ENCODE assay signal across 21 cellular contexts in the genomic region with DNA sequence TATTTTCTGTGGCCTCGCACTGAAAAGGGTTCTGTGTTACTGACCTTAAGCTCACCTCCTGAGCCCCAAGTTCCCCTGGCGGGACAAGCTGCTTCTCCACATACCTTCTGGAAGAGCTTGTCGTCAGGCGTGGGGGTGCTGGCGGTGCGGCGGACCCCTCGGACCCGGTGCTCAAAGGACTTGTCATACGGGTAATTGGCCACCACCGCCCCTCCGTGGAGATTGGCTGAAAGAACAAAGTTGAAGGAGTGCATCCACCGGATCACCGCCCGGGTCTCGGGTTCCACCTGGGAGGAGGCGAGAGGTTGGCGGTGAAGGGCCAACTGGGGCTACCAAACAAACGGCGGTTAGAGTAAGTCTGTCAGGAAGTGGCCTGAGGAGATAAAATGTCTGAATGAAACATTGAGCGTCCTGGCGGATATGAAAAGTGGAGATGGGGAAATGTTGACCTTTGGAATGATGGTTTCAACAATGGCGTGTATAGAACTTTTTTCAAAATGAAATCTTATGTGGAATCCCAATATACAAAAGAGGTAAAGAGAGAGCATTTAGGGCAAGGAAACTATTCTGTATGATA. TPM values are rescaled to one million over a fixed set of nuclear protein-coding genes. Genes with fewer than 3 reads are reported as not detected.
A peak's percentile ranks its signal among the peaks of the same experiment; 100 is the strongest.
DNase-seq lines count a peak whose midpoint lies in the region; ATAC-seq, FAIRE-seq and TF ChIP-seq lines count a peak whose summit lies in the region.
"Had no signal": no experiment of that assay in that cellular context is flagged by ENCODE, and none has a peak within 500 bp of the region (broad histone marks: within the 10 kb centered on the region; RNA-seq: fewer than 3 reads in every experiment).

No MANE protein-coding gene starts in this region.

- BruUV-seq in IMR-90 (replicated peaks; lab: Mats Ljungman, UMichigan) = no TSS peak

- no peak overlapping the region for H3K18ac ChIP-seq in IMR-90 (ENCODE audit: low read depth, low read length)
- H3K18ac ChIP-seq in H1 (ENCODE audit: extremely low read depth, low read length) = no peak overlapping the region

- no peak overlapping the region for H2BK12ac ChIP-seq in H1 (ENCODE audit: low read depth, low read length)

- H3K4me1 ChIP-seq in IMR-90 (ENCODE audit: control insufficient read depth, insufficient read depth, low read length) (no peaks in the 10 kb centered on the region), H1 (replicated peaks in 1 of 4; ENCODE audit: control insufficient read depth in 3 of 4, insufficient read depth in 4 of 4, low read length in 3 of 4) (no peaks in the 10 kb centered on the region)
- H3K4me1 ChIP-seq: BLaER1 had no signal

- ATAC-seq in IMR-90 (ENCODE audit: low read depth) (no peak), GM19324 (IDR thresholded peaks at IDR 0.05; ENCODE audit: low FRiP score, unreplicated experiment) (no peak), GM18505 (IDR thresholded peaks at IDR 0.05; ENCODE audit: unreplicated experiment) (no peak)
- ATAC-seq: CD8-positive, alpha-beta T cell had no signal

- TF ChIP-seq EP300 in H1 (IDR thresholded peaks at IDR 0.05; ENCODE audit: borderline replicate concordance in 1 of 2, low read depth in 2 of 2, low read length in 2 of 2) = no peak

- CTCF ChIA-PET in IMR-90 (lab: Yijun Ruan, JAX) = interaction anchor here (0.6 kb wide), 1 partner anchor 26 kb away, joined by 3 read pairs; no protein-coding TSS in a partner anchor
- CTCF ChIA-PET in H1 (lab: Charles Lee; ENCODE audit: partially characterized antibody) = interaction anchor here (0.9 kb wide), 2 partner anchors 17 to 19 kb away, joined by 3 to 4 read pairs; no protein-coding TSS in a partner anchor
- CTCF ChIA-PET in activated naive CD4-positive, alpha-beta T cell treated with anti-CD3 and anti-CD28 coated beads for 36 hours (lab: Charles Lee) = interaction anchor here (0.6 kb wide), 2 partner anchors 220 to 277 kb away, joined by 4 to 5 read pairs; no protein-coding TSS in a partner anchor

- H3K9ac ChIP-seq in IMR-90 (ENCODE audit: low read depth, low read length) (no peak overlapping the region), H1 (replicated peaks in 1 of 4; ENCODE audit: extremely low read depth in 1 of 4, low read depth in 3 of 4, low read length in 3 of 4) (no peak overlapping the region)
- H3K9ac ChIP-seq: BLaER1 had no signal

- H3K56ac ChIP-seq in IMR-90 (ENCODE audit: extremely low read depth, insufficient read depth, low read length) (no peak overlapping the region), H1 (replicated peaks; ENCODE audit: insufficient read length, low read depth, low read length) (no peak overlapping the region)

- POLR2A ChIA-PET in IMR-90 (lab: Charles Lee; ENCODE audit: unreplicated experiment) (no interaction called here), H1 (lab: Charles Lee; ENCODE audit: partially characterized antibody) (no interaction called here)

- H2BK20ac ChIP-seq in IMR-90 (ENCODE audit: low read depth, low read length) = no peak overlapping the region
- no peak overlapping the region for H2BK20ac ChIP-seq in H1 (ENCODE audit: low read length)

- in situ Hi-C loops in IMR-90 (cut with MboI; ENCODE audit: low sequenced_read_pairs) = no loop called here

- H4K8ac ChIP-seq in IMR-90 (ENCODE audit: low read depth in 2 of 2, low read length in 2 of 2) (no peak overlapping the region), H1 (ENCODE audit: extremely low read depth, insufficient read depth, low read length) (no peak overlapping the region)

- no peak for FAIRE-seq in H1 (lab: Jason Lieb, UNC)
- FAIRE-seq: D721Med, GM12892, RCC 7860 had no signal

- no peaks in the 10 kb centered on the region for H3K4me1 Mint-ChIP-seq in activated naive CD4-positive, alpha-beta T cell treated with anti-CD3 and anti-CD28 coated beads for 36 hours (ENCODE audit: low read depth)

- H3K23ac ChIP-seq in IMR-90 (ENCODE audit: low read depth, low read length) = no peak overlapping the region
- H3K23ac ChIP-seq in H1 (ENCODE audit: insufficient read length) = no peak overlapping the region

- no peak overlapping the region for H2AK5ac ChIP-seq in IMR-90 (ENCODE audit: low read depth, low read length)
- no peak overlapping the region for H2AK5ac ChIP-seq in H1 (ENCODE audit: low read depth, low read length)

- DNase-seq in IMR-90 = no peak
- peak in 1 of 2 experiments; percentile 58 for DNase-seq in H1 (ENCODE audit: low read depth in 1 of 2, low spot score in 2 of 2)
- peak; percentile 46 for DNase-seq in iPS-NIHi11 (ENCODE audit: low spot score)
- DNase-seq in posterior vena cava (ENCODE audit: low spot score) = peak; percentile 72
- DNase-seq in activated naive CD4-positive, alpha-beta T cell treated with anti-CD3 and anti-CD28 coated beads for 36 hours = no peak
- DNase-seq: CD8-positive, alpha-beta T cell; KG1; MV-4-11; NCI-H1694 treated with DMSO at 0.1 percent for 48 hours; NCI-H510A; NCI-H748 treated with DMSO at 0.1 percent for 48 hours; NK-92 treated with Interleukin-12 subunit alpha and Interleukin-12 subunit beta, amount 100 ng/mL, for 24 hours; SIG-M5 had no signal

- intact Hi-C loops in IMR-90 (cut with micrococcal nuclease) = no loop called here
- intact Hi-C loops in posterior vena cava (cut with DNase I) = no loop called here
- intact Hi-C loops in activated naive CD4-positive, alpha-beta T cell treated with anti-CD3 and anti-CD28 coated beads for 36 hours (cut with micrococcal nuclease) = no loop called here

- H3K79me1 ChIP-seq in IMR-90 (ENCODE audit: low read depth in 1 of 2, low read length in 2 of 2) (no peaks in the 10 kb centered on the region), H1 (ENCODE audit: low read depth, low read length) (no peaks in the 10 kb centered on the region)

- H2BK15ac ChIP-seq in IMR-90 (ENCODE audit: low read depth, low read length) (no peak overlapping the region), H1 (ENCODE audit: low read length) (0 out of 2 replicates have a peak overlapping the region, but pooled peaks have one; percentile 37)

- H3K9me3 ChIP-seq in IMR-90 (ENCODE audit: control insufficient read depth, insufficient read depth, low read length) (no peaks in the 10 kb centered on the region), H1 (ENCODE audit: insufficient read depth in 2 of 2, low read depth in 1 of 2, low read length in 1 of 2) (no peaks in the 10 kb centered on the region)
- H3K9me3 ChIP-seq: BLaER1 had no signal

- no peak overlapping the region for H3K4me3 ChIP-seq in IMR-90 (ENCODE audit: insufficient read depth, low read depth, low read length)
- peak overlapping the region in 1 of 4 experiments; percentile 22; a peak in 1 of 8 replicates for H3K4me3 ChIP-seq in H1 (ENCODE audit: extremely low read depth in 1 of 4, insufficient read depth in 2 of 4, low read depth in 3 of 4, low read length in 4 of 4)
- H3K4me3 ChIP-seq: BLaER1 had no signal

- H3K14ac ChIP-seq in IMR-90 (replicated peaks; ENCODE audit: low read depth, low read length) (no peak overlapping the region), H1 (ENCODE audit: insufficient read length) (no peak overlapping the region)

- dilution Hi-C loops in IMR-90 (cut with HindIII; ENCODE audit: low sequenced_read_pairs, unreplicated experiment) = no loop called here

- peaks cover 24% of the 10 kb centered on the region for H3K27me3 Mint-ChIP-seq in activated naive CD4-positive, alpha-beta T cell treated with anti-CD3 and anti-CD28 coated beads for 36 hours (ENCODE audit: low read depth)

- H4K5ac ChIP-seq in IMR-90 (ENCODE audit: low read depth, low read length) (no peak overlapping the region), H1 (ENCODE audit: insufficient read length, low read depth, low read length) (no peak overlapping the region)

- no peak overlapping the region for H3K27ac ChIP-seq in IMR-90 (ENCODE audit: insufficient read depth, low read length)
- H3K27ac ChIP-seq in H1 (ENCODE audit: low read depth, low read length) = no peak overlapping the region
- H3K27ac ChIP-seq: BLaER1 had no signal

- no peaks in the 10 kb centered on the region for H4K20me1 ChIP-seq in IMR-90 (ENCODE audit: insufficient read depth, low read length)
- no peaks in the 10 kb centered on the region for H4K20me1 ChIP-seq in H1 (replicated peaks in 1 of 2; ENCODE audit: control insufficient read depth in 1 of 2, insufficient read depth in 2 of 2, low read length in 2 of 2)
- H4K20me1 ChIP-seq: BLaER1 had no signal

- H3K27me3 ChIP-seq in IMR-90 (ENCODE audit: control insufficient read depth, insufficient read depth, low read length) = peaks cover 8% of the 10 kb centered on the region
- peaks cover 0 to 1% (median 0%) of the 10 kb centered on the region in 4 experiments; a peak in 1 of 7 replicates for H3K27me3 ChIP-seq in H1 (replicated peaks in 1 of 4; ENCODE audit: control insufficient read depth in 3 of 4, extremely low read depth in 1 of 4, insufficient read depth in 3 of 4, low read length in 3 of 4)
- H3K27me3 ChIP-seq: BLaER1 had no signal

- no peak for TF ChIP-seq POLR2A in IMR-90 (IDR thresholded peaks at IDR 0.05; ENCODE audit: low read depth, low read length)
- TF ChIP-seq POLR2A in H1 (IDR thresholded peaks at IDR 0.05; ENCODE audit: control extremely low read depth in 1 of 2, low read depth in 2 of 2, low read length in 2 of 2) = no peak
- TF ChIP-seq POLR2A in GM18505 (IDR thresholded peaks at IDR 0.05; ENCODE audit: borderline replicate concordance, extremely low read depth, insufficient read depth, insufficient read length) = no peak

- no peak overlapping the region for H3K27ac Mint-ChIP-seq in activated naive CD4-positive, alpha-beta T cell treated with anti-CD3 and anti-CD28 coated beads for 36 hours
- H3K27ac Mint-ChIP-seq: CD8-positive, alpha-beta T cell had no signal

- no peaks in the 10 kb centered on the region for H3K9me3 Mint-ChIP-seq in activated naive CD4-positive, alpha-beta T cell treated with anti-CD3 and anti-CD28 coated beads for 36 hours
- H3K9me3 Mint-ChIP-seq: CD8-positive, alpha-beta T cell had no signal

- H3K36me3 Mint-ChIP-seq in activated naive CD4-positive, alpha-beta T cell treated with anti-CD3 and anti-CD28 coated beads for 36 hours (ENCODE audit: low read depth) = no peaks in the 10 kb centered on the region
- H3K36me3 Mint-ChIP-seq: CD8-positive, alpha-beta T cell had no signal

- no peaks in the 10 kb centered on the region for H3K9me1 ChIP-seq in IMR-90 (ENCODE audit: insufficient read depth, low read length)

- H3K4me2 ChIP-seq in IMR-90 (ENCODE audit: low read depth, low read length) = no peak overlapping the region
- H3K4me2 ChIP-seq in H1 (ENCODE audit: insufficient read depth in 1 of 2, low read depth in 2 of 2, low read length in 2 of 2) = no peak overlapping the region
- H3K4me2 ChIP-seq: BLaER1 had no signal

- H3K4ac ChIP-seq in IMR-90 (ENCODE audit: low read depth, low read length) = no peak overlapping the region
- no peak overlapping the region for H3K4ac ChIP-seq in H1 (replicated peaks; ENCODE audit: insufficient read length, low read depth, low read length)

- H2BK5ac ChIP-seq in IMR-90 (ENCODE audit: low read depth, low read length, poor library complexity, severe bottlenecking) (no peak overlapping the region), H1 (ENCODE audit: low read depth, low read length) (no peak overlapping the region)

- TF ChIP-seq RAD21 in IMR-90 (IDR thresholded peaks at IDR 0.05; ENCODE audit: low read length) = no peak
- TF ChIP-seq RAD21 in H1 (IDR thresholded peaks at IDR 0.05 in 1 of 2, conservative IDR thresholded peaks at IDR 0.05 in 1 of 2; ENCODE audit: low read depth in 2 of 2, low read length in 2 of 2) = peak; percentile 25 to 37; a peak in 3 of 4 replicates

- H2AFZ ChIP-seq in IMR-90 (replicated peaks; ENCODE audit: low read length, poor library complexity) = peak overlapping the region; percentile 19
- H2AFZ ChIP-seq in H1 (ENCODE audit: low read length) = peak overlapping the region; percentile 45; the same call in 1 of the 2 replicates

- H2BK120ac ChIP-seq in IMR-90 (ENCODE audit: low read depth, low read length) (no peak overlapping the region), H1 (replicated peaks; ENCODE audit: low read depth, low read length) (no peak overlapping the region)

- no peaks in the 10 kb centered on the region for H3K79me2 ChIP-seq in H1 (ENCODE audit: control insufficient read depth in 1 of 2, insufficient read depth in 2 of 2, low read length in 2 of 2)

- no peak overlapping the region for H3K4me3 Mint-ChIP-seq in activated naive CD4-positive, alpha-beta T cell treated with anti-CD3 and anti-CD28 coated beads for 36 hours
- H3K4me3 Mint-ChIP-seq: CD8-positive, alpha-beta T cell had no signal

- no peak overlapping the region for H2AK9ac ChIP-seq in IMR-90 (replicated peaks; ENCODE audit: low read depth, low read length, poor library complexity)

- no peak for TF ChIP-seq CTCF in IMR-90 (conservative IDR thresholded peaks at IDR 0.05; ENCODE audit: low read depth, low read length)
- TF ChIP-seq CTCF in H1 (IDR thresholded peaks at IDR 0.05; ENCODE audit: control extremely low read depth in 1 of 3, insufficient read depth in 1 of 3, low read depth in 1 of 3, low read length in 3 of 3) = peak in 1 of 3 experiments; percentile 6; a peak in 1 of 4 replicates

- H3K36me3 ChIP-seq in IMR-90 (ENCODE audit: control insufficient read depth, insufficient read depth, low read length) (no peaks in the 10 kb centered on the region), H1 (ENCODE audit: control insufficient read depth in 2 of 4, insufficient read depth in 4 of 4, low read length in 3 of 4) (no peaks in the 10 kb centered on the region)
- H3K36me3 ChIP-seq: BLaER1 had no signal

- WGBS in IMR-90 (ENCODE audit: extremely low coverage in 2 of 2, insufficient read length in 1 of 2), 2 experiments = 35% methylated on average over 4 of the region's 23 CpGs; no CpG with 5 or more reads in 1 of the 2 experiments
- 63% methylated on average over 23 of the region's 23 CpGs; no CpG with 5 or more reads in 1 of the 2 experiments for WGBS in H1 (ENCODE audit: extremely low coverage in 1 of 2, insufficient coverage in 1 of 2, insufficient read length in 1 of 2, insufficient replicate concordance in 2 of 2, low coverage in 1 of 2, low lambda C conversion rate in 2 of 2, missing lambda C conversion rate in 1 of 2), 2 experiments

- no peaks in the 10 kb centered on the region; the same call in 1 of the 2 replicates for H3K23me2 ChIP-seq in H1 (ENCODE audit: low read depth, low read length)

- H4K91ac ChIP-seq in IMR-90 (ENCODE audit: insufficient read depth, low read depth, low read length) (no peak overlapping the region), H1 (replicated peaks; ENCODE audit: insufficient read length, low read length) (no peak overlapping the region)

RNA-seq across cellular contexts. Expression of gene CPN1, which starts 16.5 kb away (rescaled TPM):
- total RNA-seq in IMR-90 (2012; rRNA removed) (not detected in 2 replicates), posterior vena cava (not detected)
- polyA plus RNA-seq in IMR-90 (2012; rRNA removed) (not detected in 2 replicates), H1 (2011; rRNA removed) (0.20 and 0.61 TPM in 2 replicates)
- polyA plus RNA-seq in IMR-90 (2012; cell fraction: cytosol; rRNA removed) = not detected in 2 replicates
- not detected in 2 replicates for polyA plus RNA-seq in IMR-90 (2012; cell fraction: nucleus; rRNA removed; ENCODE audit: low replicate concordance)
- total RNA-seq in H1 (2021; fragmentation: NEBNext Ultra II Directional; extraction: Animal tissue kit (Norgen Biotek cat#: 25700)) = 0.15 TPM in 1 of 2 replicates, not detected in the other
- polyA plus RNA-seq in H1 (2011; cell fraction: cytosol; rRNA removed) = 0.35 TPM
- 0.26 TPM for polyA plus RNA-seq in H1 (2011; cell fraction: nucleus; rRNA removed)
- 0.19 to 0.59 TPM (median 0.33 TPM) in 4 replicates for polyA plus RNA-seq in H1 (2012, experiment 1 of 2)
- polyA plus RNA-seq in H1 (2012, experiment 2 of 2) = not detected
- 0.16 TPM for polyA plus RNA-seq in H1 (2013, experiment 1 of 2)
- 0.24 TPM for polyA plus RNA-seq in H1 (2013, experiment 2 of 2)
- polyA minus RNA-seq in H1 (2011; rRNA and poly(A)+ RNA removed) = 0.95 TPM in 1 of 2 replicates, not detected in the other
- not detected for polyA minus RNA-seq in H1 (2011; cell fraction: cytosol; rRNA and poly(A)+ RNA removed)
- polyA minus RNA-seq in H1 (2011; cell fraction: nucleus; rRNA and poly(A)+ RNA removed) = 1.1 TPM
- total RNA-seq in activated naive CD4-positive, alpha-beta T cell treated with anti-CD3 and anti-CD28 coated beads for 36 hours = not detected
- total RNA-seq: A673; CD8-positive, alpha-beta T cell; OCI-LY7 had no signal

RNA-seq across cellular contexts. Expression of gene DNMBP, which starts 55.4 kb away (rescaled TPM):
- total RNA-seq in IMR-90 (2012; rRNA removed) (10.9 and 13.6 TPM in 2 replicates), posterior vena cava (10 to 100 TPM; 13.1 to 15.5 TPM)
- polyA plus RNA-seq in IMR-90 (2012; rRNA removed) (13.6 and 14.3 TPM in 2 replicates), H1 (2011; rRNA removed) (19.1 and 20.9 TPM in 2 replicates)
- polyA plus RNA-seq in IMR-90 (2012; cell fraction: cytosol; rRNA removed) = 6.4 and 7.7 TPM in 2 replicates
- polyA plus RNA-seq in IMR-90 (2012; cell fraction: nucleus; rRNA removed; ENCODE audit: low replicate concordance) = 22.1 and 44.3 TPM in 2 replicates
- 26.4 and 26.7 TPM in 2 replicates for total RNA-seq in H1 (2021; fragmentation: NEBNext Ultra II Directional; extraction: Animal tissue kit (Norgen Biotek cat#: 25700))
- 21.0 TPM for polyA plus RNA-seq in H1 (2011; cell fraction: cytosol; rRNA removed)
- 31.1 TPM for polyA plus RNA-seq in H1 (2011; cell fraction: nucleus; rRNA removed)
- polyA plus RNA-seq in H1 (2012, experiment 1 of 2) = 20.4 to 23.5 TPM (median 22.6 TPM) in 4 replicates
- 3.9 TPM for polyA plus RNA-seq in H1 (2012, experiment 2 of 2)
- polyA plus RNA-seq in H1 (2013, experiment 1 of 2) = 17.8 TPM
- 16.4 TPM for polyA plus RNA-seq in H1 (2013, experiment 2 of 2)
- 21.0 and 24.0 TPM in 2 replicates for polyA minus RNA-seq in H1 (2011; rRNA and poly(A)+ RNA removed)
- polyA minus RNA-seq in H1 (2011; cell fraction: cytosol; rRNA and poly(A)+ RNA removed) = 15.4 TPM
- 25.4 TPM for polyA minus RNA-seq in H1 (2011; cell fraction: nucleus; rRNA and poly(A)+ RNA removed)
- 1 to 10 TPM; 2.2 to 2.4 TPM for total RNA-seq in activated naive CD4-positive, alpha-beta T cell treated with anti-CD3 and anti-CD28 coated beads for 36 hours

Comparison
In these comparisons a context has a peak if more than half of its experiments do, and no peak if none do; other contexts are left out.
1. DNase-seq: peak in iPS-NIHi11 (single experiment) and posterior vena cava (single experiment); none in IMR-90 (single experiment) and activated naive CD4-positive, alpha-beta T cell treated with anti-CD3 and anti-CD28 coated beads for 36 hours (single experiment).